ENCODE assay signal across 18 cellular contexts in the genomic region with DNA sequence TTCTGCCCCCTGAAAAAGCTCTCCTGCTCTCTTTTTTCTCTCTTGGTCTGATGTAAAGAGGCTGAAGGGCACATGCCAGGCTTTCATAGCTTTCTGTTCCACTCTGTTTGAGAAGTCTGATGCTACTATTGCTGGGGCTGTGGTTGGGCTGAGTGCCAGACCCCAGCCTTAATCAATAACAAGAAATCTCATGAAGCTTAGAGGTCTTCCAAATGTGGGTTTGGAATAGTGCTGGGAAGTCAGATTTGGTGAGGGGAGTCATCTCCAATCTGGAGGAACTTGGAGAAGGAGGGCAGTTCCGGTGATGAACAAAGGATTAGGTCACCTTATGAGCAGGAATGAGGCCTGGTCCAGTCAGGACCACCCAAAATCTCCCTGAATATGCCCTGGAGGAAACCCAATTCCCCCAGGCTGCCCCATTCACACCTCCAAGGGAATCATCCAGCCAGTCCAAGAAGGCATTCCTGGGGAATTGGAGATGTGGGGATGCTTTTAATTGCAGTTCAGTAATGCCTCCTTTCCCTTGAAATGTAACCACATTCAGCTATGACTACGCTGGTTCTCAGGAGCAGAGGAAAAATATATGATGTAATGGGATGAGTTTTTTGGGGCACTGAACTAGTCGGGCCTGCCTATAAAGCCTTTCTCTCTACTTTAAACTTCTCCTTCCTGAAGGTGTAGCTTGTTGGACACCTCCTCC.
DNase-seq lines count a peak whose midpoint lies in the region; ATAC-seq, FAIRE-seq and TF ChIP-seq lines count a peak whose summit lies in the region.
"Had no signal": no experiment of that assay in that cellular context is flagged by ENCODE, and none has a peak within 500 bp of the region (broad histone marks: within the 10 kb centered on the region; RNA-seq: fewer than 3 reads in every experiment).

No MANE protein-coding gene starts in this region.

- peak overlapping the region; percentile 6 for H3K4ac ChIP-seq in mesendoderm (ENCODE audit: low read depth, low read length)

- no peaks in the 10 kb centered on the region for H3K79me1 ChIP-seq in mesendoderm (ENCODE audit: low read length)

- H2BK120ac ChIP-seq in mesendoderm (ENCODE audit: low read depth, low read length) = no peak overlapping the region

- 61% methylated on average over 3 of the region's 3 CpGs for WGBS in GM12878 (ENCODE audit: insufficient coverage, insufficient replicate concordance, low lambda C conversion rate, missing lambda C conversion rate)
- WGBS in mesendoderm (ENCODE audit: extremely low coverage, insufficient coverage, low lambda C conversion rate) = no CpG with 5 or more reads among the region's 3 CpGs

- H3K18ac ChIP-seq in mesendoderm (ENCODE audit: low read length) = no peak overlapping the region

- no peak overlapping the region for H3K56ac ChIP-seq in mesendoderm (ENCODE audit: low read length)

- no peak for TF ChIP-seq POLR2A in GM12878 (IDR thresholded peaks at IDR 0.05; ENCODE audit: low read depth, low read length)

- TF ChIP-seq CTCF in A673 (conservative IDR thresholded peaks at IDR 0.05; ENCODE audit: low read depth, low read length) (no peak), GM12878 (IDR thresholded peaks at IDR 0.05 in 2 of 3, conservative IDR thresholded peaks at IDR 0.05 in 1 of 3; ENCODE audit: control insufficient read depth in 2 of 3, extremely low read depth in 1 of 3, insufficient read depth in 1 of 3, low read depth in 3 of 3, low read length in 3 of 3) (no peak)

- H3K27ac ChIP-seq in A673 (ENCODE audit: low read depth, low read length, poor library complexity, severe bottlenecking) (peak overlapping the region; percentile 98), GM12878 (ENCODE audit: control insufficient read depth, insufficient read depth) (peak overlapping the region; percentile 73), mesendoderm (ENCODE audit: low read depth, low read length) (no peak overlapping the region)
- H3K27ac ChIP-seq: A549, left lung, testis had no signal

- in situ Hi-C loops in GM12878 (cut with MboI) (no loop called here), ACHN (cut with HindIII; ENCODE audit: low pct_ligation_motif_present, low pct_unique_long_range_greater_than_20kb, low sequenced_read_pairs) (no loop called here)

- no peak for TF ChIP-seq EP300 in GM12878 (IDR thresholded peaks at IDR 0.05; ENCODE audit: borderline replicate concordance in 1 of 2, control insufficient read depth in 1 of 2, low read depth in 2 of 2, low read length in 2 of 2)

- H3K27me3 ChIP-seq in A673 (replicated peaks; ENCODE audit: insufficient read depth, low read depth, low read length, poor library complexity) (no peaks in the 10 kb centered on the region), GM12878 (replicated peaks in 1 of 2; ENCODE audit: control insufficient read depth in 2 of 2, insufficient read depth in 2 of 2, low read length in 1 of 2) (no peaks in the 10 kb centered on the region), mesendoderm (ENCODE audit: insufficient read depth, low read length, poor library complexity) (no peaks in the 10 kb centered on the region)
- H3K27me3 ChIP-seq: ascending aorta, left lung, testis had no signal

- H3K4me1 ChIP-seq in A673 (ENCODE audit: insufficient read depth, low read length, poor library complexity, severe bottlenecking) (peaks cover 98% of the 10 kb centered on the region), GM12878 (ENCODE audit: control insufficient read depth, insufficient read depth, low read length) (peaks cover 32% of the 10 kb centered on the region), mesendoderm (ENCODE audit: control insufficient read depth, low read depth, low read length) (peaks cover 7% of the 10 kb centered on the region)
- H3K4me1 ChIP-seq: A549 had no signal

- H3K9ac ChIP-seq in GM12878 (ENCODE audit: control insufficient read depth, insufficient read depth, low read length) = peak overlapping the region; percentile 45
- no peak overlapping the region for H3K9ac ChIP-seq in mesendoderm (ENCODE audit: low read length)

- no peak overlapping the region for H2BK15ac ChIP-seq in mesendoderm (replicated peaks; ENCODE audit: low read depth)

- H4K8ac ChIP-seq in mesendoderm (ENCODE audit: low read depth, low read length) = no peak overlapping the region

- CTCF ChIA-PET in A673 (lab: Charles Lee) (no interaction called here), GM12878 (lab: Yijun Ruan, JAX) (interaction anchor here (0.7 to 4.5 kb wide), 13 partner anchors 10 to 539 kb away, joined by 3 to 24 read pairs (median 4); no protein-coding TSS in a partner anchor)

- TF ChIP-seq RAD21 in GM12878 (IDR thresholded peaks at IDR 0.05; ENCODE audit: insufficient read depth, low read depth, low read length) = no peak

- POLR2A ChIA-PET in A673 (lab: Charles Lee; ENCODE audit: low non-redundant PET) (no interaction called here), GM12878 (lab: Charles Lee) (interaction anchor here (0.9 to 17.9 kb wide), 11 partner anchors 10 to 74 kb away, joined by 3 to 262 read pairs (median 5); no protein-coding TSS in a partner anchor)

- DNase-seq in A673 (ENCODE audit: low spot score) (no peak), H4 (ENCODE audit: low spot score) (peak; percentile 39), GM12878 (ENCODE audit: low read depth, low spot score) (no peak), mesendoderm (no peak), ACHN (no peak), NK-92 (lab: John Stamatoyannopoulos, UW; ENCODE audit: unreplicated experiment) (no peak), occipital lobe (lab: John Stamatoyannopoulos, UW) (no peak), SW480 (ENCODE audit: low spot score) (no peak)
- DNase-seq: activated CD4-positive, alpha-beta T cell treated with anti-CD3 and anti-CD28 coated beads, Interleukin-2, amount 50 U/mL, for 4 hours; H7; head of caudate nucleus; NCI-H2227 treated with DMSO at 0.1 percent for 48 hours; testis had no signal

- SMC1A ChIA-PET in GM12878 (lab: Charles Lee; ENCODE audit: uncharacterized antibody, unreplicated experiment) = interaction anchor here (0.5 to 33.0 kb wide), 18 partner anchors 10 to 852 kb away, joined by 3 to 832 read pairs (median 5); no protein-coding TSS in a partner anchor

- H3K23ac ChIP-seq in mesendoderm (ENCODE audit: low read length) = no peak overlapping the region

- no peak overlapping the region for H2AFZ ChIP-seq in GM12878 (ENCODE audit: control insufficient read depth, low read depth, low read length)

- intact Hi-C loops in A673 (cut with micrococcal nuclease; ENCODE audit: unreplicated experiment) = no loop called here
- intact Hi-C loops in GM12878 (cut with micrococcal nuclease; ENCODE audit: unreplicated experiment) = loop anchor here (2.0 kb wide), 1 partner anchor 35 kb away; no protein-coding TSS in a partner anchor

- H3K9me3 ChIP-seq in A673 (ENCODE audit: low read depth, low read length, poor library complexity, severe bottlenecking) = no peaks in the 10 kb centered on the region
- H3K9me3 ChIP-seq in GM12878 (replicated peaks; ENCODE audit: control insufficient read depth, insufficient read depth, low read length) = no peaks in the 10 kb centered on the region
- H3K9me3 ChIP-seq: A549, ascending aorta, left lung, testis had no signal

- H2BK5ac ChIP-seq in mesendoderm (ENCODE audit: low read length) = no peak overlapping the region

- no peak overlapping the region for H4K5ac ChIP-seq in mesendoderm (ENCODE audit: low read length)

- BruUV-seq in A673 (replicated peaks; lab: Mats Ljungman, UMichigan) (no TSS peak), GM12878 (replicated peaks; lab: Mats Ljungman, UMichigan) (no TSS peak)

- no peak overlapping the region for H2AK5ac ChIP-seq in mesendoderm (ENCODE audit: low read length)

- RAD21 ChIA-PET in GM12878 (lab: Charles Lee; ENCODE audit: unreplicated experiment) = interaction anchor here (0.5 to 5.9 kb wide), 14 partner anchors 9 to 595 kb away, joined by 3 to 85 read pairs (median 6); no protein-coding TSS in a partner anchor

- peak; percentile 51 for ATAC-seq in GM12878
- ATAC-seq: A549; activated T-helper 17 cell treated with anti-CD3 and anti-CD28 coated beads, Interleukin-2, amount 50 U/mL, for 72 hours; left lung had no signal

- peak overlapping the region; percentile 64 for H3K4me2 ChIP-seq in GM12878 (ENCODE audit: control insufficient read depth, insufficient read depth)
- H3K4me2 ChIP-seq in mesendoderm (ENCODE audit: low read length) = no peak overlapping the region
- H3K4me2 ChIP-seq: A549 had no signal

- no peaks in the 10 kb centered on the region for H3K36me3 ChIP-seq in A673 (ENCODE audit: insufficient read depth, low read length, poor library complexity, severe bottlenecking)
- peaks cover 0 to 6% of the 10 kb centered on the region in 2 experiments; a peak in 3 of 4 replicates for H3K36me3 ChIP-seq in GM12878 (ENCODE audit: control insufficient read depth in 2 of 2, insufficient read depth in 2 of 2, low read length in 1 of 2)
- no peaks in the 10 kb centered on the region for H3K36me3 ChIP-seq in mesendoderm (ENCODE audit: control insufficient read depth, insufficient read depth, low read length)
- H3K36me3 ChIP-seq: ascending aorta, left lung had no signal

- no peaks in the 10 kb centered on the region for H4K20me1 ChIP-seq in GM12878 (ENCODE audit: control insufficient read depth, insufficient read depth)

- no peak for FAIRE-seq in GM12878 (lab: Jason Lieb, UNC)
- FAIRE-seq: A549, HTR-8/SVneo had no signal

- H3K4me3 ChIP-seq in A673 (ENCODE audit: low read depth, low read length, poor library complexity, severe bottlenecking) = no peak overlapping the region
- no peak overlapping the region for H3K4me3 ChIP-seq in GM12878
- no peak overlapping the region for H3K4me3 ChIP-seq in mesendoderm (ENCODE audit: low read length)
- H3K4me3 ChIP-seq: A549, ascending aorta, left lung, testis had no signal

- H3K79me2 ChIP-seq in GM12878 (ENCODE audit: control insufficient read depth, insufficient read depth, low read length) (peaks cover 33% of the 10 kb centered on the region), mesendoderm (ENCODE audit: control insufficient read depth, insufficient read depth, low read length) (no peaks in the 10 kb centered on the region)

TF ChIP-seq in GM12878, 131 proteins besides CTCF, POLR2A, EP300 and RAD21 (continues in another document):
- TF ChIP-seq IKZF2 (IDR thresholded peaks at IDR 0.05) (peak in 1 of 2 experiments; percentile 46; a peak in 1 of 4 replicates), NR2C1 (IDR thresholded peaks at IDR 0.05) (no peak), IKZF1 (conservative IDR thresholded peaks at IDR 0.05) (peak; percentile 32; the same call in 1 of the 2 replicates), NFIC (IDR thresholded peaks at IDR 0.05; ENCODE audit: low read depth, low read length) (no peak)
- TF ChIP-seq, protein P1, sequence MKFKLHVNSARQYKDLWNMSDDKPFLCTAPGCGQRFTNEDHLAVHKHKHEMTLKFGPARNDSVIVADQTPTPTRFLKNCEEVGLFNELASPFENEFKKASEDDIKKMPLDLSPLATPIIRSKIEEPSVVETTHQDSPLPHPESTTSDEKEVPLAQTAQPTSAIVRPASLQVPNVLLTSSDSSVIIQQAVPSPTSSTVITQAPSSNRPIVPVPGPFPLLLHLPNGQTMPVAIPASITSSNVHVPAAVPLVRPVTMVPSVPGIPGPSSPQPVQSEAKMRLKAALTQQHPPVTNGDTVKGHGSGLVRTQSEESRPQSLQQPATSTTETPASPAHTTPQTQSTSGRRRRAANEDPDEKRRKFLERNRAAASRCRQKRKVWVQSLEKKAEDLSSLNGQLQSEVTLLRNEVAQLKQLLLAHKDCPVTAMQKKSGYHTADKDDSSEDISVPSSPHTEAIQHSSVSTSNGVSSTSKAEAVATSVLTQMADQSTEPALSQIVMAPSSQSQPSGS (IDR thresholded peaks at IDR 0.05; ENCODE audit: low read length) = no peak
